Comparison of ENCODE assay signal across 30 cellular contexts in the genomic region with DNA sequence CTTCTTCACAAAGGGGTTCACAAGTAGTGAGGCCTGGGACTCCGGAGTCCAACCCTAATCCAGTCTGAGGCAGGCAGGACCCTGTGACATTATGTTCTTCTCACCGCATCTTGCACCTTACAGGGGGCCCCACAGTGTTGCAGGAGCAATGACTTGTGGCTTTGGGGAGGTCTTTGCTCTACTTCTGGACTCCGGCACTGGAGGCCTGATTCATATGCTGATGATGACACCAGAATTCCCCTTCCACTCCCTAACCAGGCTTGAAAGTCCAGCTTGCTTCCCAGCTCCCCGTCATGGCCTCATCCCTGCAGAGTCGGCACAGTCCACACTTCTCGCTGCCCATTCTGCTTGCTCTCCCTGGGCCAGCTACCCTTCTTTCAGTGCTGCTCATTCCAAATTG.
DNase-seq lines count a peak whose midpoint lies in the region; FAIRE-seq and TF ChIP-seq lines count a peak whose summit lies in the region.
"Had no signal": no experiment of that assay in that cellular context is flagged by ENCODE, and none has a peak within 500 bp of the region (broad histone marks: within the 10 kb centered on the region; RNA-seq: fewer than 3 reads in every experiment).

No MANE protein-coding gene starts in this region.

- no peak overlapping the region for H2BK120ac ChIP-seq in H9 (ENCODE audit: low read depth, low read length, poor library complexity, severe bottlenecking)

- H3K27me3 Mint-ChIP-seq in H9 (ENCODE audit: low read depth) = no peaks in the 10 kb centered on the region

- no peaks in the 10 kb centered on the region for H3K36me3 Mint-ChIP-seq in H9 (ENCODE audit: insufficient read depth in 1 of 3, low read depth in 3 of 3)
- H3K36me3 Mint-ChIP-seq: activated naive CD8-positive, alpha-beta T cell; neural progenitor cell had no signal

- TF ChIP-seq CTCF in H9 (conservative IDR thresholded peaks at IDR 0.05) (no peak), fibroblast of mammary gland (conservative IDR thresholded peaks at IDR 0.05; ENCODE audit: control insufficient read depth, insufficient read depth, low read depth, low read length) (no peak)

- H2AFZ ChIP-seq in H9 (ENCODE audit: low read length) = no peak overlapping the region
- H2AFZ ChIP-seq: neural progenitor cell, parathyroid adenoma had no signal

- H2BK5ac ChIP-seq in H9 (ENCODE audit: insufficient read length, low read length) = no peak overlapping the region

- H3K23ac ChIP-seq in H9 (ENCODE audit: insufficient read length, low read depth, low read length) = no peak overlapping the region

- H4K5ac ChIP-seq in H9 (ENCODE audit: insufficient read length, low read depth, low read length) = no peak overlapping the region

- no peak overlapping the region for H4K8ac ChIP-seq in H9 (replicated peaks; ENCODE audit: insufficient read length, low read depth, low read length)

- FAIRE-seq in RCC 7860 (lab: Jason Lieb, UNC) = peak; percentile 32
- FAIRE-seq: frontal cortex, small intestine had no signal

- H4K91ac ChIP-seq in H9 (ENCODE audit: insufficient read length, low read depth, low read length) = no peak overlapping the region

- no peaks in the 10 kb centered on the region for H4K20me1 ChIP-seq in H9 (ENCODE audit: control insufficient read depth, insufficient read depth, insufficient read length)

- H3K4ac ChIP-seq in H9 (ENCODE audit: low read depth, low read length) = no peak overlapping the region

- peaks cover 10% of the 10 kb centered on the region in 2 experiments for H3K4me1 Mint-ChIP-seq in H9
- H3K4me1 Mint-ChIP-seq: neural progenitor cell had no signal

- H3K79me1 ChIP-seq in H9 (ENCODE audit: insufficient read depth, low read depth, low read length, poor library complexity, severe bottlenecking) = no peaks in the 10 kb centered on the region

- no peaks in the 10 kb centered on the region for H3K23me2 ChIP-seq in H9 (ENCODE audit: insufficient read length, low read depth, low read length, poor library complexity, severe bottlenecking)

- no peaks in the 10 kb centered on the region; the same call in 1 of the 2 replicates for H3K79me2 ChIP-seq in H9 (ENCODE audit: insufficient read depth, low read length)
- H3K79me2 ChIP-seq: parathyroid adenoma had no signal

- no peak overlapping the region for H2AK5ac ChIP-seq in H9 (ENCODE audit: insufficient read length, low read length)

- H3K9ac ChIP-seq in H9 (ENCODE audit: extremely low read depth, insufficient read length, low read length) = no peak overlapping the region
- H3K9ac ChIP-seq: neural progenitor cell, parathyroid adenoma had no signal

- no peaks in the 10 kb centered on the region for H3K4me1 ChIP-seq in H9 (ENCODE audit: insufficient read depth, low read length)
- H3K4me1 ChIP-seq: neural progenitor cell, parathyroid adenoma, Peyer's patch had no signal

- no peak overlapping the region for H2BK15ac ChIP-seq in H9 (ENCODE audit: low read depth, low read length)

- no peak overlapping the region for H3K18ac ChIP-seq in H9 (ENCODE audit: insufficient read length, low read depth, low read length)

- H3K27ac Mint-ChIP-seq in H9 = peak overlapping the region in 2 of 3 experiments; percentile 55 to 84; a peak in 2 of 7 replicates
- H3K27ac Mint-ChIP-seq: activated CD4-positive, alpha-beta T cell treated with anti-CD3 and anti-CD28 coated beads, Interleukin-2, amount 10 ng/mL, durations not matched to agents 24 days and 14 days; activated naive CD8-positive, alpha-beta T cell; neural progenitor cell had no signal

- DNase-seq in H9 (no peak), RCC 7860 (ENCODE audit: low spot score) (peak; percentile 81), fibroblast of mammary gland (ENCODE audit: low read depth) (peak; percentile 54), skeletal muscle cell (ENCODE audit: low read depth) (peak; percentile 52), 8988T (no peak), NCI-H1417 treated with DMSO at 0.1 percent for 48 hours (lab: John Stamatoyannopoulos, UW) (no peak)
- no peak for DNase-seq in activated T-cell treated with anti-CD3 and anti-CD28 coated beads, Interleukin-2, amount 50 U/mL, for 1 hour
- DNase-seq: activated CD4-positive, alpha-beta T cell treated with anti-CD3 and anti-CD28 coated beads, Interleukin-2, amount 10 ng/mL, durations not matched to agents 24 days and 14 days; activated CD8-positive, alpha-beta memory T cell treated with anti-CD3 and anti-CD28 coated beads for 24 hours; activated effector memory CD4-positive, alpha-beta T cell treated with anti-CD3 and anti-CD28 coated beads, Interleukin-2, amount 50 U/mL, for 16 hours; activated T-cell treated with anti-CD3 and anti-CD28 coated beads for 4 hours; anterior cingulate cortex; DMS79; Kasumi-1; left colon; mammary epithelial cell; NCI-H1048; NCI-H1694; NCI-H446 treated with DMSO at 0.1 percent for 48 hours; NCI-H774; Peyer's patch; retina; small intestine; stimulated activated naive CD4-positive, alpha-beta T cell; upper lobe of left lung had no signal

- H3K4me2 ChIP-seq in H9 (ENCODE audit: insufficient read depth, insufficient read length, low read length) = no peak overlapping the region
- H3K4me2 ChIP-seq: neural progenitor cell had no signal

- H2BK12ac ChIP-seq in H9 (ENCODE audit: insufficient read length, low read depth, low read length) = no peak overlapping the region

- no peak overlapping the region for H3K4me3 Mint-ChIP-seq in H9
- H3K4me3 Mint-ChIP-seq: activated CD4-positive, alpha-beta T cell treated with anti-CD3 and anti-CD28 coated beads, Interleukin-2, amount 10 ng/mL, durations not matched to agents 24 days and 14 days; activated naive CD8-positive, alpha-beta T cell; neural progenitor cell had no signal

- no peak overlapping the region for H3K27ac ChIP-seq in H9 (ENCODE audit: insufficient read length, low read depth, low read length)
- H3K27ac ChIP-seq: neural progenitor cell, parathyroid adenoma, Peyer's patch, suprapubic skin, upper lobe of left lung had no signal

- H3K14ac ChIP-seq in H9 (ENCODE audit: insufficient read depth, low read length) = no peak overlapping the region

- H3K9me3 Mint-ChIP-seq in H9 = no peaks in the 10 kb centered on the region
- H3K9me3 Mint-ChIP-seq: activated CD4-positive, alpha-beta T cell treated with anti-CD3 and anti-CD28 coated beads, Interleukin-2, amount 10 ng/mL, durations not matched to agents 24 days and 14 days; neural progenitor cell had no signal

- WGBS in H9 (ENCODE audit: extremely low coverage, insufficient read length, low lambda C conversion rate) = no CpG with 5 or more reads among the region's 6 CpGs

- H3K4me3 ChIP-seq in fibroblast of mammary gland (ENCODE audit: control insufficient read depth, low read depth, low read length) (no peak overlapping the region), skeletal muscle cell (ENCODE audit: low read depth, low read length) (no peak overlapping the region)
- H3K4me3 ChIP-seq: neural progenitor cell, Peyer's patch, suprapubic skin, upper lobe of left lung had no signal

- no peak overlapping the region for H3K56ac ChIP-seq in H9 (ENCODE audit: insufficient read length, low read depth, low read length)

- H2BK20ac ChIP-seq in H9 (ENCODE audit: low read depth, low read length, poor library complexity, severe bottlenecking) = no peak overlapping the region

- no peaks in the 10 kb centered on the region for H3K9me3 ChIP-seq in H9 (ENCODE audit: control insufficient read depth, low read depth, low read length)
- H3K9me3 ChIP-seq: Peyer's patch, suprapubic skin, upper lobe of left lung had no signal

- H3T11ph ChIP-seq in H9 (ENCODE audit: low read length) = no peak overlapping the region

- no peaks in the 10 kb centered on the region for H3K27me3 ChIP-seq in H9 (ENCODE audit: insufficient read depth, low read length)
- H3K27me3 ChIP-seq: neural progenitor cell, Peyer's patch, suprapubic skin, upper lobe of left lung had no signal

Comparison
In these comparisons a context has a peak if more than half of its experiments do, and no peak if none do; other contexts are left out.
1. DNase-seq: peak in RCC 7860 (single experiment), fibroblast of mammary gland (single experiment) and skeletal muscle cell (single experiment); none in H9 (single experiment), 8988T (single experiment), NCI-H1417 treated with DMSO at 0.1 percent for 48 hours (single experiment) and activated T-cell treated with anti-CD3 and anti-CD28 coated beads, Interleukin-2, amount 50 U/mL, for 1 hour (single experiment).